18 cellular contexts compared by ENCODE assay signal in genomic region chr20:63253065-63253437, GRCh38. TPM values are rescaled to one million over a fixed set of nuclear protein-coding genes. Genes with fewer than 3 reads are reported as not detected.
DNase-seq lines count a peak whose midpoint lies in the region; ATAC-seq, FAIRE-seq and TF ChIP-seq lines count a peak whose summit lies in the region.
"Had no signal": no experiment of that assay in that cellular context is flagged by ENCODE, and none has a peak within 500 bp of the region (broad histone marks: within the 10 kb centered on the region; RNA-seq: fewer than 3 reads in every experiment).

No MANE protein-coding gene starts in this region.

- CTCF ChIA-PET in A549 (lab: Yijun Ruan, JAX): interaction anchor here (1.3 to 6.9 kb wide), 5 partner anchors 17 to 35 kb away, joined by 3 to 154 read pairs (median 9); partner anchors contain the start of gene BIRC7

- H3K4me3 ChIP-seq in A549: peak overlapping the region; percentile 50
- H3K4me3 ChIP-seq in HUES6 (ENCODE audit: low read depth, low read length): peak overlapping the region; percentile 53
- peak overlapping the region; percentile 23 for H3K4me3 ChIP-seq in fibroblast of villous mesenchyme (ENCODE audit: low read depth, low read length)
- H3K4me3 ChIP-seq: PC-9 had no signal

- no peak for TF ChIP-seq EP300 in A549 (IDR thresholded peaks at IDR 0.05)

- H3K4me1 ChIP-seq in A549: peaks cover 56% of the 10 kb centered on the region
- peaks cover 27% of the 10 kb centered on the region for H3K4me1 ChIP-seq in HUES6 (ENCODE audit: control insufficient read depth, insufficient read depth, low read length)

- FAIRE-seq in A549 (lab: Jason Lieb, UNC): no peak
- FAIRE-seq: frontal cortex had no signal

- peaks cover 55% of the 10 kb centered on the region for H3K27me3 ChIP-seq in HUES6 (ENCODE audit: control insufficient read depth, insufficient read depth, low read length)

- DNase-seq in A549 (ENCODE audit: low read depth in 1 of 2, low spot score in 1 of 2) (no peak), fibroblast of villous mesenchyme (ENCODE audit: low read depth) (no peak), nephron progenitor cell (no peak), DMS 273 (lab: John Stamatoyannopoulos, UW; ENCODE audit: unreplicated experiment) (no peak), NCI-H2171 treated with DMSO at 0.1 percent for 48 hours (lab: John Stamatoyannopoulos, UW) (no peak), NCI-H82 (lab: John Stamatoyannopoulos, UW) (no peak)
- DNase-seq: activated CD4-positive, alpha-beta T cell treated with anti-CD3 and anti-CD28 coated beads, Interleukin-2, amount 10 ng/mL, durations not matched to agents 24 days and 14 days; activated T-cell treated with anti-CD3 and anti-CD28 coated beads, Interleukin-2, amount 50 U/mL, for 72 hours; DMS153; NCI-H1105; PC-9 had no signal

- H3K27ac ChIP-seq in A549: peak overlapping the region; percentile 67 to 94; a peak in 5 of 6 replicates
- no peak overlapping the region for H3K27ac ChIP-seq in HUES6 (ENCODE audit: low read depth, low read length)
- H3K27ac ChIP-seq: PC-9 had no signal

- H3K4me2 ChIP-seq in A549: peak overlapping the region; percentile 90
- H3K4me2 ChIP-seq: PC-9 had no signal

- POLR2A ChIA-PET in A549 (lab: Yijun Ruan, JAX): interaction anchor here (1.1 kb wide), 1 partner anchor 29 kb away, joined by 5 read pairs; no protein-coding TSS in a partner anchor

- no peaks in the 10 kb centered on the region for H3K36me3 ChIP-seq in HUES6 (ENCODE audit: control insufficient read depth, insufficient read depth, low read length)

- no peak for TF ChIP-seq RAD21 in A549 (conservative IDR thresholded peaks at IDR 0.05 in 1 of 2, IDR thresholded peaks at IDR 0.05 in 1 of 2)

- 83% methylated on average over 9 of the region's 16 CpGs for WGBS in A549 (ENCODE audit: missing lambda C conversion rate)

- peak overlapping the region; percentile 36 for H3K27ac Mint-ChIP-seq in nephron progenitor cell
- H3K27ac Mint-ChIP-seq: activated CD4-positive, alpha-beta T cell treated with anti-CD3 and anti-CD28 coated beads, Interleukin-2, amount 10 ng/mL, durations not matched to agents 24 days and 14 days; activated T-cell treated with anti-CD3 and anti-CD28 coated beads, Interleukin-2, amount 50 U/mL, for 72 hours; IgD-negative memory B cell had no signal

- H3K4me1 Mint-ChIP-seq in nephron progenitor cell: peaks cover 71% of the 10 kb centered on the region
- H3K4me1 Mint-ChIP-seq: activated CD4-positive, alpha-beta T cell treated with anti-CD3 and anti-CD28 coated beads, Interleukin-2, amount 10 ng/mL, durations not matched to agents 24 days and 14 days had no signal

- H3K9me3 Mint-ChIP-seq in nephron progenitor cell: peaks cover 28% of the 10 kb centered on the region
- H3K9me3 Mint-ChIP-seq: activated CD4-positive, alpha-beta T cell treated with anti-CD3 and anti-CD28 coated beads, Interleukin-2, amount 10 ng/mL, durations not matched to agents 24 days and 14 days; activated T-cell treated with anti-CD3 and anti-CD28 coated beads, Interleukin-2, amount 50 U/mL, for 72 hours; IgD-negative memory B cell had no signal

- no peaks in the 10 kb centered on the region for H3K9me3 ChIP-seq in A549
- no peaks in the 10 kb centered on the region for H3K9me3 ChIP-seq in HUES6 (ENCODE audit: control insufficient read depth, insufficient read depth, low read depth, low read length)

- TF ChIP-seq POLR2A in A549 (IDR thresholded peaks at IDR 0.05; ENCODE audit: low read length): no peak

- no peak for ATAC-seq in A549
- no peak for ATAC-seq in HG03432 (IDR thresholded peaks at IDR 0.05; ENCODE audit: unreplicated experiment)
- ATAC-seq: activated T-cell treated with anti-CD3 and anti-CD28 coated beads, Interleukin-2, amount 50 U/mL, for 72 hours had no signal

- TF ChIP-seq CTCF in A549 (IDR thresholded peaks at IDR 0.05): no peak
- no peak for TF ChIP-seq CTCF in fibroblast of villous mesenchyme (IDR thresholded peaks at IDR 0.05; ENCODE audit: insufficient read depth, low read depth, low read length)
- no peak for TF ChIP-seq CTCF in nephron progenitor cell (IDR thresholded peaks at IDR 0.05)

- H3K36me3 Mint-ChIP-seq in nephron progenitor cell (ENCODE audit: low read depth): peaks cover 26% of the 10 kb centered on the region

- H3K27me3 Mint-ChIP-seq in nephron progenitor cell (ENCODE audit: low read depth, poor library complexity): peaks cover 65% of the 10 kb centered on the region

- H3K4me3 Mint-ChIP-seq in nephron progenitor cell: peak overlapping the region; percentile 74
- H3K4me3 Mint-ChIP-seq: activated CD4-positive, alpha-beta T cell treated with anti-CD3 and anti-CD28 coated beads, Interleukin-2, amount 10 ng/mL, durations not matched to agents 24 days and 14 days had no signal

- H3K9ac ChIP-seq in HUES6 (ENCODE audit: low read length): no peak overlapping the region

TF ChIP-seq in A549, 52 proteins besides CTCF, POLR2A, EP300 and RAD21 (continues in another document):
- TF ChIP-seq BCL3 (IDR thresholded peaks at IDR 0.05) (no peak), RCOR1 (IDR thresholded peaks at IDR 0.05; ENCODE audit: low read depth, low read length) (no peak), GATA3 (IDR thresholded peaks at IDR 0.05; ENCODE audit: borderline replicate concordance) (no peak)

RNA-seq across cellular contexts. Expression of gene NKAIN4, which starts 1.2 kb away (rescaled TPM):
- polyA plus RNA-seq in A549 (2011; rRNA removed) (5.8 and 6.4 TPM in 2 replicates), A549 (2017; fragmentation: RNase III; extraction: RNeasy Plus Mini Kit Qiagen cat#74134 plus additional on column Dnase treatment) (6.3 to 9.7 TPM (median 8.4 TPM) in 3 replicates)
- 3.4 and 5.3 TPM in 2 replicates for polyA plus RNA-seq in A549 (2012; cell fraction: cytosol; rRNA removed)
- 9.6 and 12.0 TPM in 2 replicates for polyA plus RNA-seq in A549 (2012; cell fraction: nucleus; rRNA removed)
- 4.5 and 6.3 TPM in 2 replicates for polyA minus RNA-seq in A549 (2011; rRNA and poly(A)+ RNA removed)
- not detected in 2 replicates for total RNA-seq in fibroblast of villous mesenchyme
- total RNA-seq: activated CD4-positive, alpha-beta T cell treated with anti-CD3 and anti-CD28 coated beads, Interleukin-2, amount 10 ng/mL, durations not matched to agents 24 days and 14 days; activated T-cell treated with anti-CD3 and anti-CD28 coated beads, Interleukin-2, amount 50 U/mL, for 72 hours; NCI-H460; PC-9; T-helper 1 cell treated with Interleukin-12 subunit alpha and Interleukin-12 subunit beta and Interleukin-4 antibody, amounts not matched to agents 30 ng/mL and 1 ng/mL, for 36 hours had no signal
- polyA plus RNA-seq: IgD-negative memory B cell, liver had no signal

RNA-seq across cellular contexts. Expression of gene BIRC7, which starts 17.3 kb away (rescaled TPM):
- polyA plus RNA-seq in A549 (2011; rRNA removed): 0.63 and 0.81 TPM in 2 replicates
- 0.70 and 1.2 TPM in 2 replicates for polyA plus RNA-seq in A549 (2012; cell fraction: cytosol; rRNA removed)
- polyA plus RNA-seq in A549 (2012; cell fraction: nucleus; rRNA removed): 16.7 and 18.5 TPM in 2 replicates
- polyA plus RNA-seq in A549 (2017; fragmentation: RNase III; extraction: RNeasy Plus Mini Kit Qiagen cat#74134 plus additional on column Dnase treatment): 3.2 to 4.9 TPM (median 4.9 TPM) in 3 replicates
- 0.33 and 0.63 TPM in 2 replicates for polyA minus RNA-seq in A549 (2011; rRNA and poly(A)+ RNA removed)
- 0.32 TPM in 1 of 2 replicates, not detected in the other for total RNA-seq in fibroblast of villous mesenchyme
- total RNA-seq: activated CD4-positive, alpha-beta T cell treated with anti-CD3 and anti-CD28 coated beads, Interleukin-2, amount 10 ng/mL, durations not matched to agents 24 days and 14 days; frontal cortex; PC-9; T-helper 1 cell treated with Interleukin-12 subunit alpha and Interleukin-12 subunit beta and Interleukin-4 antibody, amounts not matched to agents 30 ng/mL and 1 ng/mL, for 36 hours had no signal
- polyA plus RNA-seq: IgD-negative memory B cell, liver had no signal

RNA-seq across cellular contexts. Expression of gene ARFGAP1, which starts 19.6 kb away (rescaled TPM):
- polyA plus RNA-seq in A549 (2011; rRNA removed) (41.0 and 43.5 TPM in 2 replicates), A549 (2017; fragmentation: RNase III; extraction: RNeasy Plus Mini Kit Qiagen cat#74134 plus additional on column Dnase treatment) (89.4 to 106 TPM (median 102 TPM) in 3 replicates)
- polyA plus RNA-seq in A549 (2012; cell fraction: cytosol; rRNA removed): 63.2 and 87.0 TPM in 2 replicates
- 528 and 670 TPM in 2 replicates for polyA plus RNA-seq in A549 (2012; cell fraction: nucleus; rRNA removed)
- polyA minus RNA-seq in A549 (2011; rRNA and poly(A)+ RNA removed): 36.9 and 58.2 TPM in 2 replicates
- 85.5 and 109 TPM in 2 replicates for total RNA-seq in fibroblast of villous mesenchyme

RNA-seq across cellular contexts. Expression of gene YTHDF1, which starts 37.1 kb away (rescaled TPM):
- polyA plus RNA-seq in A549 (2011; rRNA removed): 31.4 and 31.8 TPM in 2 replicates
- 20.9 and 23.8 TPM in 2 replicates for polyA plus RNA-seq in A549 (2012; cell fraction: cytosol; rRNA removed)
- 23.7 and 28.7 TPM in 2 replicates for polyA plus RNA-seq in A549 (2012; cell fraction: nucleus; rRNA removed)
- polyA plus RNA-seq in A549 (2017; fragmentation: RNase III; extraction: RNeasy Plus Mini Kit Qiagen cat#74134 plus additional on column Dnase treatment): 33.4 to 37.9 TPM (median 37.8 TPM) in 3 replicates
- 27.1 and 30.7 TPM in 2 replicates for polyA minus RNA-seq in A549 (2011; rRNA and poly(A)+ RNA removed)
- total RNA-seq in fibroblast of villous mesenchyme: 24.8 and 30.7 TPM in 2 replicates

RNA-seq across cellular contexts. Expression of gene COL20A1, which starts 39.9 kb away (rescaled TPM):
- 0.21 and 0.29 TPM in 2 replicates for polyA plus RNA-seq in A549 (2011; rRNA removed)
- polyA plus RNA-seq in A549 (2012; cell fraction: cytosol; rRNA removed): 0.16 and 0.17 TPM in 2 replicates
- 3.0 and 4.2 TPM in 2 replicates for polyA plus RNA-seq in A549 (2012; cell fraction: nucleus; rRNA removed)
- polyA plus RNA-seq in A549 (2017; fragmentation: RNase III; extraction: RNeasy Plus Mini Kit Qiagen cat#74134 plus additional on column Dnase treatment): 0.91 to 0.93 TPM (median 0.92 TPM) in 3 replicates
- 0.25 and 0.49 TPM in 2 replicates for polyA minus RNA-seq in A549 (2011; rRNA and poly(A)+ RNA removed)
- total RNA-seq in fibroblast of villous mesenchyme: under 0.01 TPM in 1 of 2 replicates, not detected in the other
- total RNA-seq: activated CD4-positive, alpha-beta T cell treated with anti-CD3 and anti-CD28 coated beads, Interleukin-2, amount 10 ng/mL, durations not matched to agents 24 days and 14 days; liver; PC-9 had no signal
- polyA plus RNA-seq: IgD-negative memory B cell, liver had no signal
